In the genomic region with DNA sequence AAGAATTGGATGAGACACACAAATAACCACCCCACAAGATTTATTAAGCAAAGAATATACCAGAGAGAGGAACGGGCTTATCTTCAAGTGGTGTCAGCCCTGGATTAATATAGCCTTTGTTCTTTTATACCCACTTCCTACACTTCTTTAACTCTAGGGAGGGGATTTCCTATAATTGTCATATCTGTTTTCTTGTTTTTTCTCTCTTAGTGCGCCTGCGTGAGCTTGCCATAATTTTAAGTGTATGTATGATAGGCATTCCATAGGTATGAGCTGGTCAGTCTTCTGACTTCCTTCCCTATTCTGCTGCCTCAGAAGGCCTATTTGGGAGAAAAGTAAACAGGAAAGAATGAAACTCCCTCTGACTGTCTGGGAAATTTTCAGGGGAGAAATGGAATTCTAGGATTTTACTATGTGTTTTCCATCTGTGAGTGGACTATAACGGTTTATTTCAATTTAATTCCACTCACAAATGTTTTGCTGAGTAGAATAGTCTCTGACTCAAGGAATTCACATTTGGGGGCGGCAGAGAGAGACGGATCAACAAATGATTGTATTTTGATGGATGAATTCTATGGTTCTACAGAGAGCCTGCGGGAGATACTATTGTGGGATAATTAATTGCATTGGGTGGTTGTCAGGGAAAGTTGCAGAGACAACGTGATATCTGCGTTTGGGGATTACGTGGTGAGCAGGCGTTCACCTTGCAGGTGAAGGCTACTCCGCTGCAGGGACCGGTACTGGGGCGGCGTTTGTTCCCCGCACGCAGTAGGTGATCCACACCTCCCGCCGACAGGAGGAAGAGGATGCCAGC, we compare ENCODE assay signal across 1 cellular context.
TF ChIP-seq lines count a peak whose summit lies in the region.

No MANE protein-coding gene starts in this region.

TF ChIP-seq in IMR-90, 13 proteins besides CTCF, POLR2A, EP300 and RAD21:
- TF ChIP-seq, protein P1, sequence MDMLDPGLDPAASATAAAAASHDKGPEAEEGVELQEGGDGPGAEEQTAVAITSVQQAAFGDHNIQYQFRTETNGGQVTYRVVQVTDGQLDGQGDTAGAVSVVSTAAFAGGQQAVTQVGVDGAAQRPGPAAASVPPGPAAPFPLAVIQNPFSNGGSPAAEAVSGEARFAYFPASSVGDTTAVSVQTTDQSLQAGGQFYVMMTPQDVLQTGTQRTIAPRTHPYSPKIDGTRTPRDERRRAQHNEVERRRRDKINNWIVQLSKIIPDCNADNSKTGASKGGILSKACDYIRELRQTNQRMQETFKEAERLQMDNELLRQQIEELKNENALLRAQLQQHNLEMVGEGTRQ (IDR thresholded peaks at IDR 0.05; ENCODE audit: low read depth, low read length) = no peak
- no peak for TF ChIP-seq MXI1 (IDR thresholded peaks at IDR 0.05; ENCODE audit: borderline replicate concordance, low read depth, low read length)
- TF ChIP-seq MAZ (IDR thresholded peaks at IDR 0.05; ENCODE audit: borderline replicate concordance, low read depth, low read length) = no peak
- no peak for TF ChIP-seq RCOR1 (IDR thresholded peaks at IDR 0.05; ENCODE audit: insufficient replicate concordance, low read length)
- no peak; the same call in 1 of the 2 replicates for TF ChIP-seq FOS (IDR thresholded peaks at IDR 0.05; ENCODE audit: low read depth, low read length)
- 0 out of 2 replicates have a peak, but pooled peaks have one; percentile 19 for TF ChIP-seq BHLHE40 (IDR thresholded peaks at IDR 0.05; ENCODE audit: low read depth, low read length)
- TF ChIP-seq RFX5 (IDR thresholded peaks at IDR 0.05; ENCODE audit: low read depth, low read length) = no peak
- no peak for TF ChIP-seq SMC3 (IDR thresholded peaks at IDR 0.05; ENCODE audit: low read depth, low read length)
- TF ChIP-seq MAFK (IDR thresholded peaks at IDR 0.05; ENCODE audit: low read depth, low read length) = peak; percentile 53
- no peak for TF ChIP-seq CEBPB (IDR thresholded peaks at IDR 0.05; ENCODE audit: low read depth, low read length)
- TF ChIP-seq CHD1 (IDR thresholded peaks at IDR 0.05; ENCODE audit: low read depth, low read length) = 0 out of 2 replicates have a peak, but pooled peaks have one; percentile 36
- TF ChIP-seq NFE2L2 (IDR thresholded peaks at IDR 0.05; ENCODE audit: low read depth, low read length) = no peak
